Comparison of ENCODE assay signal across 28 cellular contexts in genomic region chr7:11078242-11078834, GRCh38.
DNase-seq lines count a peak whose midpoint lies in the region; ATAC-seq and TF ChIP-seq lines count a peak whose summit lies in the region.
"Had no signal": no experiment of that assay in that cellular context is flagged by ENCODE, and none has a peak within 500 bp of the region (broad histone marks: within the 10 kb centered on the region; RNA-seq: fewer than 3 reads in every experiment).

No MANE protein-coding gene starts in this region.

- no peak overlapping the region for H3K27ac Mint-ChIP-seq in CD14-positive monocyte
- no peak overlapping the region for H3K27ac Mint-ChIP-seq in activated CD4-positive, alpha-beta memory T cell treated with anti-CD3 and anti-CD28 coated beads, Interleukin-2, amount 10 ng/mL, durations not matched to agents 7 days and 5 days
- H3K27ac Mint-ChIP-seq: activated naive CD8-positive, alpha-beta T cell treated with anti-CD3 and anti-CD28 coated beads for 36 hours; endodermal cell; stimulated activated memory B cell treated with anti-CD40 and anti-IgM and Interleukin-4, amounts not matched to agents 10 μg/mL and 1 μg/mL and 100 μg/mL, for 72 hours; T-helper 17 cell had no signal

- H3K36me3 Mint-ChIP-seq in CD14-positive monocyte, result peaks cover 8 to 17% of the 10 kb centered on the region in 2 donors
- H3K36me3 Mint-ChIP-seq in activated CD4-positive, alpha-beta memory T cell treated with anti-CD3 and anti-CD28 coated beads, Interleukin-2, amount 10 ng/mL, durations not matched to agents 7 days and 5 days (ENCODE audit: low read depth), result peaks cover 11% of the 10 kb centered on the region

- H3K9me3 ChIP-seq in Panc1 (ENCODE audit: control insufficient read depth, insufficient read depth, low read depth, low read length) (no peaks in the 10 kb centered on the region), ascending aorta (peaks cover 0 to 7% of the 10 kb centered on the region in 2 donors)
- H3K9me3 ChIP-seq: SK-N-SH had no signal

- H3K4me1 Mint-ChIP-seq in CD14-positive monocyte, result no peaks in the 10 kb centered on the region
- H3K4me1 Mint-ChIP-seq in activated CD4-positive, alpha-beta memory T cell treated with anti-CD3 and anti-CD28 coated beads, Interleukin-2, amount 10 ng/mL, durations not matched to agents 7 days and 5 days, result peaks cover 4% of the 10 kb centered on the region
- H3K4me1 Mint-ChIP-seq: activated naive CD8-positive, alpha-beta T cell treated with anti-CD3 and anti-CD28 coated beads for 36 hours; endodermal cell; stimulated activated memory B cell treated with anti-CD40 and anti-IgM and Interleukin-4, amounts not matched to agents 10 μg/mL and 1 μg/mL and 100 μg/mL, for 72 hours; T-helper 17 cell had no signal

- no peaks in the 10 kb centered on the region for H3K4me1 ChIP-seq in Panc1 (ENCODE audit: control insufficient read depth, insufficient read depth, low read length)
- no peaks in the 10 kb centered on the region for H3K4me1 ChIP-seq in ascending aorta
- H3K4me1 ChIP-seq: parathyroid adenoma had no signal

- H3K9me3 Mint-ChIP-seq in CD14-positive monocyte, result peaks cover 4 to 26% (median 7%) of the 10 kb centered on the region in 7 donors
- peaks cover 2% of the 10 kb centered on the region for H3K9me3 Mint-ChIP-seq in activated CD4-positive, alpha-beta memory T cell treated with anti-CD3 and anti-CD28 coated beads, Interleukin-2, amount 10 ng/mL, durations not matched to agents 7 days and 5 days

- CTCF ChIA-PET in Panc1 (lab: Charles Lee), result no interaction called here
- CTCF ChIA-PET in activated CD4-positive, alpha-beta memory T cell treated with anti-CD3 and anti-CD28 coated beads, Interleukin-2, amount 10 ng/mL, durations not matched to agents 7 days and 5 days (lab: Charles Lee), result no interaction called here

- DNase-seq in GM13977 (ENCODE audit: low spot score) (peak; percentile 7), Panc1 (ENCODE audit: low read depth, low spot score) (no peak), HT-29 (ENCODE audit: low spot score) (no peak), CD14-positive monocyte (ENCODE audit: low spot score) (no peak), ascending aorta (ENCODE audit: low spot score in 2 of 2) (no peak)
- no peak for DNase-seq in activated CD4-positive, alpha-beta memory T cell treated with anti-CD3 and anti-CD28 coated beads, Interleukin-2, amount 10 ng/mL, durations not matched to agents 7 days and 5 days
- DNase-seq: ACHN; activated effector memory CD4-positive, alpha-beta T cell treated with anti-CD3 and anti-CD28 coated beads, Interleukin-2, amount 50 U/mL, for 16 hours; activated naive CD8-positive, alpha-beta T cell treated with anti-CD3 and anti-CD28 coated beads for 36 hours; activated T-cell treated with anti-CD3 and anti-CD28 coated beads for 4 hours; COR-L47; DMS53; endodermal cell; GOT3; NCI-H1048; NCI-H1694; NCI-H510A; SK-N-SH; stimulated activated CD4-positive, alpha-beta T cell treated with anti-CD3 and anti-CD28 coated beads, Interleukin-12 subunit alpha, Interleukin-12 subunit beta, amount 100 ng/mL, for 4 hours; stimulated activated CD4-positive, alpha-beta T cell treated with anti-CD3 and anti-CD28 coated beads, Interleukin-4, amount 100 ng/mL, for 24 hours; T-helper 17 cell had no signal

- H3K27me3 Mint-ChIP-seq in CD14-positive monocyte (ENCODE audit: low read depth in 3 of 3), result no peaks in the 10 kb centered on the region
- no peaks in the 10 kb centered on the region for H3K27me3 Mint-ChIP-seq in activated CD4-positive, alpha-beta memory T cell treated with anti-CD3 and anti-CD28 coated beads, Interleukin-2, amount 10 ng/mL, durations not matched to agents 7 days and 5 days
- H3K27me3 Mint-ChIP-seq: activated naive CD8-positive, alpha-beta T cell treated with anti-CD3 and anti-CD28 coated beads for 36 hours; stimulated activated memory B cell treated with anti-CD40 and anti-IgM and Interleukin-4, amounts not matched to agents 10 μg/mL and 1 μg/mL and 100 μg/mL, for 72 hours; T-helper 17 cell had no signal

- H3K27me3 ChIP-seq in Panc1 (ENCODE audit: control insufficient read depth, insufficient read depth, low read length), result no peaks in the 10 kb centered on the region
- H3K27me3 ChIP-seq in ascending aorta, result no peaks in the 10 kb centered on the region

- POLR2A ChIA-PET in Panc1 (lab: Charles Lee), result no interaction called here
- POLR2A ChIA-PET in activated CD4-positive, alpha-beta memory T cell treated with anti-CD3 and anti-CD28 coated beads, Interleukin-2, amount 10 ng/mL, durations not matched to agents 7 days and 5 days (lab: Charles Lee), result no interaction called here

- H3K4me3 Mint-ChIP-seq in CD14-positive monocyte, result no peak overlapping the region
- H3K4me3 Mint-ChIP-seq in activated CD4-positive, alpha-beta memory T cell treated with anti-CD3 and anti-CD28 coated beads, Interleukin-2, amount 10 ng/mL, durations not matched to agents 7 days and 5 days, result no peak overlapping the region
- H3K4me3 Mint-ChIP-seq: activated naive CD8-positive, alpha-beta T cell treated with anti-CD3 and anti-CD28 coated beads for 36 hours; endodermal cell; neural crest cell; stimulated activated memory B cell treated with anti-CD40 and anti-IgM and Interleukin-4, amounts not matched to agents 10 μg/mL and 1 μg/mL and 100 μg/mL, for 72 hours; T-helper 17 cell had no signal

- H3K4me3 ChIP-seq in Panc1 (ENCODE audit: low read depth in 2 of 2, low read length in 2 of 2) (no peak overlapping the region), ascending aorta (no peak overlapping the region)

- in situ Hi-C loops in GM13977 (cut with MboI; ENCODE audit: low pct_unique_long_range_greater_than_20kb, low sequenced_read_pairs, unreplicated experiment), result no loop called here
- in situ Hi-C loops in Panc1 (cut with HindIII; ENCODE audit: low pct_unique_long_range_greater_than_20kb, low sequenced_read_pairs), result no loop called here

- BruUV-seq in Panc1 (replicated peaks; lab: Mats Ljungman, UMichigan), result TSS peak; percentile 8

- H3K27ac ChIP-seq in Panc1 (ENCODE audit: low read length), result no peak overlapping the region
- H3K27ac ChIP-seq in ascending aorta, result no peak overlapping the region
- H3K27ac ChIP-seq: parathyroid adenoma had no signal

- no peak for TF ChIP-seq CTCF in GM13977 (IDR thresholded peaks at IDR 0.05; ENCODE audit: extremely low read depth, insufficient read depth, missing control alignments)
- TF ChIP-seq CTCF in Panc1 (IDR thresholded peaks at IDR 0.05), result no peak
- TF ChIP-seq CTCF in CD14-positive monocyte (IDR thresholded peaks at IDR 0.05), result no peak
- TF ChIP-seq CTCF in ascending aorta (IDR thresholded peaks at IDR 0.05), result no peak

- ATAC-seq in GM18909 (IDR thresholded peaks at IDR 0.05; ENCODE audit: poor library complexity, unreplicated experiment) (peak; percentile 46), HG02885 (IDR thresholded peaks at IDR 0.05; ENCODE audit: poor library complexity, unreplicated experiment) (peak; percentile 52), Panc1 (no peak)
- ATAC-seq: esophagus mucosa; sciatic nerve; stimulated activated memory B cell treated with anti-CD40 and anti-IgM and Interleukin-4, amounts not matched to agents 10 μg/mL and 1 μg/mL and 100 μg/mL, for 72 hours; T-helper 17 cell had no signal

- no peaks in the 10 kb centered on the region; the same call in 1 of the 2 replicates for H3K36me3 ChIP-seq in Panc1 (ENCODE audit: control insufficient read depth, insufficient read depth, low read length)
- H3K36me3 ChIP-seq in ascending aorta, result peaks cover 2 to 3% of the 10 kb centered on the region in 2 donors

- intact Hi-C loops in Panc1 (cut with micrococcal nuclease; ENCODE audit: unreplicated experiment), result loop anchor here (10.0 kb wide), 1 partner anchor 266 kb away; no protein-coding TSS in a partner anchor
- intact Hi-C loops in CD14-positive monocyte (cut with micrococcal nuclease), result no loop called here
- intact Hi-C loops in ascending aorta (cut with DNase I), result no loop called here
